ENCODE assay signal across 8 cellular contexts in the genomic region with DNA sequence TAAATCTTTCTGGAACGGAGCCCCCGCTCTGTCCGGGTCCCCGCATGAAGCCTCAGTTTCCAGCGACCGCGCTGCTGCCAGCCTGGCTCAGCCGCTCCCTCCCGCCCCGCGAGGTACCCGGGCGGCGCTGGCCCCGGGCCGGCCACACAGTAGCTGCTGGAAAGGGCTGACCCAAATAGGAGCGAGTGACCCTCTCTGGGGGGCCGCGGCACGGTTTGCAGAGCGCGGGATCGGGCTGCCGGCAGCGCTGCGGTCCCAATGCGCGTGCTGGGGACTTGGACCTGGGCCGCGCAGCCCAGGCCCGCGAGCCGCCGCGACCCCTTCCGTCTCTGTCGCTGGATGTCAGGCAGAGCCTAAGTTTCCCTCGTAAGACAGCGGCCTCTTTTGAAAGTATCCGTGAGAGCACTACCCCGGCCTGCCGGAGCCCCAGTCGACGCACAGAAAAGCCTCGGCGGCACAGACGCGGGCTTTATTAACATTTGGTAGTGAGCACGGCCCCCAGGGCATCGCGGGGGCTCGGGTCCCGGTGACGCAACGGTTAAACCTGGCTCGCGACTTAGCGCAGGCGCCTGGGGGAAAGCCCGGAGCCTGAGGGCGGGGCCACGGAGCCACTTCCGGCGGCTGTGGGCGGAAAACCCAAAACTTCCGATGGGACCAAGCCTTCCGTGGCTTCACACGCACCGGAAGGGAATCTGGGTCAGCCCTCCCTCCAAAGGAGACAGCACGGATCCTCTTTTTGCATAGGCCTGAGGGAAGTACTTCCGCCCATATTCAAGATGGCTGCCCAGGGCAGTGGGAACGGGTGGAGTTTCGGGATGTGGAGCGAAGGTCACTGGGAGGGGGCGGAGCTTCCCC. TPM values are rescaled to one million over a fixed set of nuclear protein-coding genes. Genes with fewer than 3 reads are reported as not detected.
DNase-seq lines count a peak whose midpoint lies in the region; ATAC-seq and TF ChIP-seq lines count a peak whose summit lies in the region.

No MANE protein-coding gene starts in this region.

- H3K4me1 ChIP-seq in right cardiac atrium (ENCODE audit: control insufficient read depth, insufficient read depth, low read length) (no peaks in the 10 kb centered on the region), uterus (peaks cover 0 to 11% of the 10 kb centered on the region in 2 donors)

- H3K27me3 ChIP-seq in right cardiac atrium (ENCODE audit: control insufficient read depth, insufficient read depth) (no peaks in the 10 kb centered on the region), uterus (no peaks in the 10 kb centered on the region)

- under 1% methylated on average over 75 of the region's 75 CpGs for WGBS in right cardiac atrium

- no peaks in the 10 kb centered on the region for H3K36me3 ChIP-seq in uterus

- ATAC-seq in GM18502 (IDR thresholded peaks at IDR 0.05; ENCODE audit: poor library complexity, unreplicated experiment): peak; percentile 64
- ATAC-seq in HG02943 (IDR thresholded peaks at IDR 0.05; ENCODE audit: low read depth, unreplicated experiment): peak; percentile 62
- peak; percentile 87 to 92 for ATAC-seq in right cardiac atrium

- peak overlapping the region; percentile 99 for H3K27ac ChIP-seq in right cardiac atrium (ENCODE audit: low read length)
- peak overlapping the region; percentile 91 to 97 for H3K27ac ChIP-seq in uterus

- H3K9me3 ChIP-seq in right cardiac atrium (ENCODE audit: control insufficient read depth, low read length): no peaks in the 10 kb centered on the region
- no peaks in the 10 kb centered on the region for H3K9me3 ChIP-seq in uterus

- DNase-seq in NCI-H187 (lab: John Stamatoyannopoulos, UW) (peak; percentile 97 to 98), T-helper 2 cell (peak; percentile 94 to 99 (median 98)), anterior cingulate cortex (lab: John Stamatoyannopoulos, UW) (peak; percentile 80 to 100 (median 98)), right cardiac atrium (peak; percentile 97 to 99 (median 99)), pulmonary artery endothelial cell (ENCODE audit: low read depth, low spot score) (peak; percentile 99), uterus (peak; percentile 98 to 99)

- peak; percentile 9 to 58 for TF ChIP-seq POLR2A in uterus (IDR thresholded peaks at IDR 0.05)

- H3K4me3 ChIP-seq in right cardiac atrium (ENCODE audit: low read length) (peak overlapping the region; percentile 69), uterus (peak overlapping the region; percentile 71 to 75)

- peak in 2 of 4 experiments; percentile 29 to 38 for TF ChIP-seq CTCF in uterus (IDR thresholded peaks at IDR 0.05)

- intact Hi-C loops in right cardiac atrium (cut with DNase I) (no loop called here), uterus (cut with DNase I; ENCODE audit: low total_unique reads) (no loop called here)

RNA-seq across cellular contexts. Expression of gene BAD, which starts 14.9 kb away (rescaled TPM):
- total RNA-seq in right cardiac atrium (100 to 1,000 TPM in 3 of 4 donors, 10 to 100 TPM in 1; 87.5 to 135 (median 111) TPM), pulmonary artery endothelial cell (60.7 and 84.5 TPM in 2 replicates), uterus (10 to 100 TPM; 54.8 to 72.9 (median 62.0) TPM)
- 164 TPM for polyA plus RNA-seq in right cardiac atrium

RNA-seq across cellular contexts. Expression of gene GPR137, which starts 16.0 kb away (rescaled TPM):
- total RNA-seq in right cardiac atrium (10 to 100 TPM; 31.3 to 41.7 (median 38.5) TPM), pulmonary artery endothelial cell (5.4 and 11.0 TPM in 2 replicates), uterus (10 to 100 TPM in 2 of 4 donors, 1 to 10 TPM in 1, under 1 TPM in 1; 0.51 to 32.3 (median 10.6) TPM)
- 35.2 TPM for polyA plus RNA-seq in right cardiac atrium

RNA-seq across cellular contexts. Expression of gene PLCB3, which starts 18.3 kb away (rescaled TPM):
- total RNA-seq in right cardiac atrium (10 to 100 TPM; 10.9 to 14.2 (median 13.7) TPM), pulmonary artery endothelial cell (66.6 and 84.5 TPM in 2 replicates), uterus (10 to 100 TPM in 3 of 4 donors, 1 to 10 TPM in 1; 10.0 to 39.5 (median 21.8) TPM)
- polyA plus RNA-seq in right cardiac atrium: 7.9 TPM

RNA-seq across cellular contexts. Expression of gene KCNK4, which starts 21.5 kb away (rescaled TPM):
- total RNA-seq in right cardiac atrium (not detected), pulmonary artery endothelial cell (0.07 TPM in 1 of 2 replicates, not detected in the other), uterus (under 1 TPM in 2 of 4 donors, not detected in 2; 0.61 to 0.76 TPM)
- polyA plus RNA-seq in right cardiac atrium: 0.05 TPM

RNA-seq across cellular contexts. Expression of gene PPP1R14B, which starts 22.9 kb away (rescaled TPM):
- 100 to 1,000 TPM in 2 of 4 donors, 10 to 100 TPM in 2; 75.3 to 146 (median 105) TPM for total RNA-seq in right cardiac atrium
- 99.9 TPM for polyA plus RNA-seq in right cardiac atrium
- 312 and 327 TPM in 2 replicates for total RNA-seq in pulmonary artery endothelial cell
- total RNA-seq in uterus: 10 to 100 TPM in 3 of 4 donors, 1 to 10 TPM in 1; 9.5 to 63.4 (median 28.3) TPM

Comparison
In these comparisons a context has a peak if more than half of its experiments do, and no peak if none do; other contexts are left out.
1. Peak in every context shown above with its lines: DNase-seq, ATAC-seq, H3K4me3 ChIP-seq and H3K27ac ChIP-seq.